In genomic region chr7:69531050-69531449, GRCh38 we compare ENCODE assay signal across 18 cellular contexts.
"Had no signal": no experiment of that assay in that cellular context is flagged by ENCODE, and none has a peak within 500 bp of the region (broad histone marks: within the 10 kb centered on the region; RNA-seq: fewer than 3 reads in every experiment).

No MANE protein-coding gene starts in this region.

- H3K4me2 ChIP-seq: KMS-11 had no signal

- DNase-seq: Kasumi-1, MM.1S, NCI-H1092 treated with DMSO at 0.1 percent for 48 hours, NCI-H1436, NCI-H187 treated with DMSO at 0.1 percent for 48 hours, NCI-H2029 treated with DMSO at 0.1 percent for 48 hours, NCI-H2227 treated with DMSO at 0.1 percent for 48 hours, NCI-H524, NCI-H526 treated with DMSO at 0.1 percent for 48 hours, NCI-H748 treated with DMSO at 0.1 percent for 48 hours, Right ventricle myocardium superior, RPMI8226, SIG-M5 had no signal

- H3K27ac Mint-ChIP-seq: IgD-negative memory B cell had no signal

- H3K27me3 ChIP-seq: SJSA1 had no signal

- H3K27ac ChIP-seq: HL-60, KMS-11, SJSA1 had no signal

- H3K36me3 ChIP-seq: SJSA1 had no signal

- H3K9me3 ChIP-seq: SJSA1 had no signal

- H3K4me3 ChIP-seq: K562, SJSA1 had no signal

- H3K4me3 Mint-ChIP-seq: IgD-negative memory B cell had no signal

- H3K4me1 ChIP-seq: SJSA1 had no signal

- ATAC-seq: K562 had no signal
